15 cellular contexts compared by ENCODE assay signal in genomic region chr4:142407569-142407968, GRCh38.
DNase-seq lines count a peak whose midpoint lies in the region; ATAC-seq and TF ChIP-seq lines count a peak whose summit lies in the region.
"Had no signal": no experiment of that assay in that cellular context is flagged by ENCODE, and none has a peak within 500 bp of the region (broad histone marks: within the 10 kb centered on the region; RNA-seq: fewer than 3 reads in every experiment).

No MANE protein-coding gene starts in this region.

- POLR2A ChIA-PET in naive thymus-derived CD4-positive, alpha-beta T cell (lab: Charles Lee): interaction anchor here (0.7 to 5.5 kb wide), 17 partner anchors 10 to 307 kb away, joined by 3 to 89 read pairs (median 4); no protein-coding TSS in a partner anchor

- H3K27ac Mint-ChIP-seq in Calu3 (ENCODE audit: unreplicated experiment): peak overlapping the region; percentile 95
- peak overlapping the region in 3 of 5 experiments; percentile 51 to 95 (median 88) for H3K27ac Mint-ChIP-seq in brain
- peak overlapping the region; percentile 86 to 100 (median 96) for H3K27ac Mint-ChIP-seq in naive thymus-derived CD4-positive, alpha-beta T cell
- H3K27ac Mint-ChIP-seq: IgD-negative memory B cell had no signal

- H3K27me3 Mint-ChIP-seq in Calu3 (ENCODE audit: unreplicated experiment): no peaks in the 10 kb centered on the region
- H3K27me3 Mint-ChIP-seq in brain: peaks cover 3% of the 10 kb centered on the region
- H3K27me3 Mint-ChIP-seq in naive thymus-derived CD4-positive, alpha-beta T cell: no peaks in the 10 kb centered on the region

- H3K27ac ChIP-seq in KOPT-K1 (ENCODE audit: low read depth, low read length, poor library complexity, severe bottlenecking) (peak overlapping the region; percentile 83), heart right ventricle (peak overlapping the region in 1 of 10 donors; percentile 65)
- peak overlapping the region; percentile 82 for H3K27ac ChIP-seq in naive thymus-derived CD4-positive, alpha-beta T cell (ENCODE audit: low read depth, low read length)
- H3K27ac ChIP-seq: SK-N-MC, suprapubic skin had no signal

- CTCF ChIA-PET in Calu3 (lab: Charles Lee): interaction anchor here (1.1 to 1.9 kb wide), 2 partner anchors 9 to 66 kb away, joined by 4 to 5 read pairs; no protein-coding TSS in a partner anchor
- CTCF ChIA-PET in naive thymus-derived CD4-positive, alpha-beta T cell (lab: Charles Lee): interaction anchor here (1.0 to 4.2 kb wide), 6 partner anchors 9 to 160 kb away, joined by 3 to 29 read pairs (median 4); no protein-coding TSS in a partner anchor

- H3K9me3 Mint-ChIP-seq in Calu3 (ENCODE audit: low read depth, unreplicated experiment): no peaks in the 10 kb centered on the region
- H3K9me3 Mint-ChIP-seq in brain: no peaks in the 10 kb centered on the region
- H3K9me3 Mint-ChIP-seq in naive thymus-derived CD4-positive, alpha-beta T cell: peaks cover 0 to 1% (median 0%) of the 10 kb centered on the region in 11 donors
- H3K9me3 Mint-ChIP-seq: IgD-negative memory B cell had no signal

- WGBS in heart right ventricle, 2 donors: 79 to 88% methylated on average over 2 of the region's 2 CpGs

- H3K4me1 Mint-ChIP-seq in Calu3 (ENCODE audit: low read depth, unreplicated experiment) (peaks cover 44% of the 10 kb centered on the region), brain (peaks cover 49% of the 10 kb centered on the region)
- H3K4me1 Mint-ChIP-seq in naive thymus-derived CD4-positive, alpha-beta T cell: peaks cover 14 to 76% (median 66%) of the 10 kb centered on the region in 7 donors

- H3K4me3 Mint-ChIP-seq in Calu3 (ENCODE audit: low read depth, unreplicated experiment) (no peak overlapping the region), brain (peak overlapping the region in 1 of 5 experiments; percentile 60)
- peak overlapping the region; percentile 92 to 100 (median 99) for H3K4me3 Mint-ChIP-seq in naive thymus-derived CD4-positive, alpha-beta T cell

- H3K4me3 ChIP-seq in naive thymus-derived CD4-positive, alpha-beta T cell (ENCODE audit: low read length): peak overlapping the region; percentile 95
- no peak overlapping the region for H3K4me3 ChIP-seq in heart right ventricle
- H3K4me3 ChIP-seq: SK-N-MC, suprapubic skin had no signal

- H3K36me3 Mint-ChIP-seq in Calu3 (ENCODE audit: insufficient read depth, unreplicated experiment): peaks cover 32% of the 10 kb centered on the region
- H3K36me3 Mint-ChIP-seq in brain: no peaks in the 10 kb centered on the region
- peaks cover 0 to 5% (median 4%) of the 10 kb centered on the region in 5 donors for H3K36me3 Mint-ChIP-seq in naive thymus-derived CD4-positive, alpha-beta T cell
- H3K36me3 Mint-ChIP-seq: IgD-negative memory B cell had no signal

- ATAC-seq in naive thymus-derived CD4-positive, alpha-beta T cell: no peak
- no peak for ATAC-seq in HG02759 (IDR thresholded peaks at IDR 0.05; ENCODE audit: unreplicated experiment)
- ATAC-seq in heart right ventricle: no peak

- intact Hi-C loops in Calu3 (cut with micrococcal nuclease; ENCODE audit: unreplicated experiment) (loop anchor here (5.0 kb wide), 2 partner anchors 50 to 155 kb away; no protein-coding TSS in a partner anchor), heart right ventricle (cut with DNase I) (loop anchor here in 2 of 10 donors (5.0 to 10.0 kb wide), 2 partner anchors 55 to 283 kb away; no protein-coding TSS in a partner anchor)
- intact Hi-C loops in naive thymus-derived CD4-positive, alpha-beta T cell (cut with micrococcal nuclease): loop anchor here (2.0 to 10.0 kb wide), 9 partner anchors 25 to 1107 kb away; partner anchors contain the start of genes INPP4B (in 1 of the 2), SMARCA5 (in 1 of the 2) and USP38 (in 1 of the 2)

- H3K27me3 ChIP-seq in naive thymus-derived CD4-positive, alpha-beta T cell (ENCODE audit: control insufficient read depth in 2 of 2, insufficient read depth in 2 of 2, low read length in 2 of 2): no peaks in the 10 kb centered on the region
- no peaks in the 10 kb centered on the region for H3K27me3 ChIP-seq in heart right ventricle
- H3K27me3 ChIP-seq: suprapubic skin had no signal

- H3K4me1 ChIP-seq in naive thymus-derived CD4-positive, alpha-beta T cell (ENCODE audit: control insufficient read depth in 2 of 2, insufficient read depth in 2 of 2, low read length in 2 of 2): peaks cover 26 to 62% of the 10 kb centered on the region in 2 donors
- peaks cover 0 to 52% (median 36%) of the 10 kb centered on the region in 9 donors for H3K4me1 ChIP-seq in heart right ventricle

- DNase-seq in Calu3 (no peak), NCI-H146 treated with DMSO at 0.1 percent for 48 hours (lab: John Stamatoyannopoulos, UW; ENCODE audit: unreplicated experiment) (no peak), heart right ventricle (no peak)
- no peak for DNase-seq in naive thymus-derived CD4-positive, alpha-beta T cell
- DNase-seq in stimulated activated naive CD4-positive, alpha-beta T cell treated with Interleukin-2 at 50 U/mL for 16 hours (lab: John Stamatoyannopoulos, UW): no peak
- DNase-seq: H7, NCI-H1930, NCI-H774, retina had no signal

- H3K36me3 ChIP-seq in KOPT-K1 (ENCODE audit: insufficient read depth, low read length) (no peaks in the 10 kb centered on the region), heart right ventricle (no peaks in the 10 kb centered on the region)
- no peaks in the 10 kb centered on the region for H3K36me3 ChIP-seq in naive thymus-derived CD4-positive, alpha-beta T cell (ENCODE audit: control insufficient read depth in 2 of 3, insufficient read depth in 3 of 3, low read length in 3 of 3)
- H3K36me3 ChIP-seq: suprapubic skin had no signal

- no peak for TF ChIP-seq CTCF in Calu3 (IDR thresholded peaks at IDR 0.05; ENCODE audit: unreplicated experiment)
- no peak for TF ChIP-seq CTCF in brain (conservative IDR thresholded peaks at IDR 0.05)
- TF ChIP-seq CTCF in heart right ventricle (IDR thresholded peaks at IDR 0.05): no peak

- H3K9me3 ChIP-seq in KOPT-K1 (ENCODE audit: insufficient read depth, low read length, poor library complexity, severe bottlenecking) (no peaks in the 10 kb centered on the region), heart right ventricle (no peaks in the 10 kb centered on the region)
- no peaks in the 10 kb centered on the region for H3K9me3 ChIP-seq in naive thymus-derived CD4-positive, alpha-beta T cell (ENCODE audit: control insufficient read depth in 2 of 3, low read length in 3 of 3)
- H3K9me3 ChIP-seq: suprapubic skin had no signal

- no TSS peak for BruUV-seq in Calu3 (replicated peaks; lab: Mats Ljungman, UMichigan)
